In the genomic region with DNA sequence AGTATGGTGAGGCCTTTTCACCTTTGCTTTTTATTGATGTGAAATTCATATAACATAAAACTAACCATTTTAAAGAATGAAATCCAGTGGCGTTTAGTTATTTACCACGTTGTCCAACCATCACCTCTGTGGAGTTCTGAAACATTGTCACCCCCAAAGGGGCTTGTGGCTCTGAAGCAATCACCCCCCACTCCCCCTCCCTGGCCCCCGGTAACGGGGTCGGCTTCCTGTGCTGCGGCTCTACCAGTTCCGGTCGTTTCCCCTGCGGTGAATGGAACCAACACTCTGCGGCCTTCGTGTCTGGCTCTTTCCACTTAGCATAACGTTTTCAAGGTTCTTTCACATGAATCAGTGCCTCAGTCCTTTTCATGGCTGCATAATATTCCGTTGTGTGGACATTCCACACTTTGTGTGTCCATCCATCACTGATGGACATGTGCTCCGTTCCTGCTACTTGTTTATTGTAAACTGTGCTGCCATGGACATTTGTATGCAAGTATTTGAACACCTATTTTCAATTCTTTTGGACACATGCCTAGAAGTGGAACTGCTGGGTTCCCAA, we compare ENCODE assay signal across 1 cellular context.
A peak's percentile ranks its signal among the peaks of the same experiment; 100 is the strongest.
TF ChIP-seq lines count a peak whose summit lies in the region.

No MANE protein-coding gene starts in this region.

TF ChIP-seq in HEK293, 187 proteins besides CTCF, POLR2A, EP300 and RAD21 (continued from another document):
- TF ChIP-seq, protein P1, sequence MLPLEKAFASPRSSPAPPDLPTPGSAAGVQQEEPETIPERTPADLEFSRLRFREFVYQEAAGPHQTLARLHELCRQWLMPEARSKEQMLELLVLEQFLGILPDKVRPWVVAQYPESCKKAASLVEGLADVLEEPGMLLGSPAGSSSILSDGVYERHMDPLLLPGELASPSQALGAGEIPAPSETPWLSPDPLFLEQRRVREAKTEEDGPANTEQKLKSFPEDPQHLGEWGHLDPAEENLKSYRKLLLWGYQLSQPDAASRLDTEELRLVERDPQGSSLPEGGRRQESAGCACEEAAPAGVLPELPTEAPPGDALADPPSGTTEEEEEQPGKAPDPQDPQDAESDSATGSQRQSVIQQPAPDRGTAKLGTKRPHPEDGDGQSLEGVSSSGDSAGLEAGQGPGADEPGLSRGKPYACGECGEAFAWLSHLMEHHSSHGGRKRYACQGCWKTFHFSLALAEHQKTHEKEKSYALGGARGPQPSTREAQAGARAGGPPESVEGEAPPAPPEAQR (tag by site-specific recombination; IDR thresholded peaks at IDR 0.05) = no peak
- TF ChIP-seq, protein P2, sequence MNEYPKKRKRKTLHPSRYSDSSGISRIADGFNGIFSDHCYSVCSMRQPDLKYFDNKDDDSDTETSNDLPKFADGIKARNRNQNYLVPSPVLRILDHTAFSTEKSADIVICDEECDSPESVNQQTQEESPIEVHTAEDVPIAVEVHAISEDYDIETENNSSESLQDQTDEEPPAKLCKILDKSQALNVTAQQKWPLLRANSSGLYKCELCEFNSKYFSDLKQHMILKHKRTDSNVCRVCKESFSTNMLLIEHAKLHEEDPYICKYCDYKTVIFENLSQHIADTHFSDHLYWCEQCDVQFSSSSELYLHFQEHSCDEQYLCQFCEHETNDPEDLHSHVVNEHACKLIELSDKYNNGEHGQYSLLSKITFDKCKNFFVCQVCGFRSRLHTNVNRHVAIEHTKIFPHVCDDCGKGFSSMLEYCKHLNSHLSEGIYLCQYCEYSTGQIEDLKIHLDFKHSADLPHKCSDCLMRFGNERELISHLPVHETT (tag by site-specific recombination; IDR thresholded peaks at IDR 0.05) = peak; percentile 52; the same call in 1 of the 2 replicates
- TF ChIP-seq ZFHX2 (tag by site-specific recombination; conservative IDR thresholded peaks at IDR 0.05) (no peak), ZNF548 (tag by site-specific recombination; IDR thresholded peaks at IDR 0.05) (no peak; the same call in 1 of the 2 replicates), ZNF114 (tag by site-specific recombination; IDR thresholded peaks at IDR 0.05) (no peak), ZNF202 (tag by site-specific recombination; IDR thresholded peaks at IDR 0.05; ENCODE audit: borderline replicate concordance) (no peak), SETDB1 (IDR thresholded peaks at IDR 0.05; ENCODE audit: insufficient read length, low read length) (no peak), ZNF391 (tag by site-specific recombination; IDR thresholded peaks at IDR 0.05; ENCODE audit: borderline replicate concordance, low read depth) (no peak), ZNF555 (tag by site-specific recombination; conservative IDR thresholded peaks at IDR 0.05) (no peak), ZFP69B (tag by site-specific recombination; IDR thresholded peaks at IDR 0.05) (no peak), KLF1 (tag by site-specific recombination; IDR thresholded peaks at IDR 0.05) (no peak), ZNF585B (tag by site-specific recombination; IDR thresholded peaks at IDR 0.05) (no peak), KLF16 (tag by site-specific recombination; IDR thresholded peaks at IDR 0.05) (no peak), ZNF629 (tag by site-specific recombination; IDR thresholded peaks at IDR 0.05) (no peak; the same call in 1 of the 2 replicates), ZNF292 (tag by site-specific recombination; IDR thresholded peaks at IDR 0.05; ENCODE audit: borderline replicate concordance, low read depth) (no peak), ZNF221 (tag by site-specific recombination; IDR thresholded peaks at IDR 0.05; ENCODE audit: borderline replicate concordance) (no peak), ZNF146 (tag by site-specific recombination; IDR thresholded peaks at IDR 0.05) (peak; percentile 100), ZNF433 (tag by site-specific recombination; IDR thresholded peaks at IDR 0.05; ENCODE audit: low read depth) (no peak), EGR2 (tag by site-specific recombination; IDR thresholded peaks at IDR 0.05; ENCODE audit: low read depth) (no peak), ZNF76 (tag by site-specific recombination; IDR thresholded peaks at IDR 0.05; ENCODE audit: borderline replicate concordance, low read depth) (no peak), ZBTB7A (tag by site-specific recombination; IDR thresholded peaks at IDR 0.05; ENCODE audit: low read depth) (no peak), GFI1B (tag by site-specific recombination; IDR thresholded peaks at IDR 0.05) (no peak), ZNF155 (tag by site-specific recombination; IDR thresholded peaks at IDR 0.05) (no peak), ZNF175 (tag by site-specific recombination; IDR thresholded peaks at IDR 0.05) (no peak), ZNF174 (tag by site-specific recombination; IDR thresholded peaks at IDR 0.05) (no peak), ZNF24 (tag by site-specific recombination; IDR thresholded peaks at IDR 0.05) (peak; percentile 57; the same call in 1 of the 2 replicates), ZNF677 (tag by site-specific recombination; IDR thresholded peaks at IDR 0.05) (no peak), ZNF184 (tag by site-specific recombination; IDR thresholded peaks at IDR 0.05) (no peak), PRDM1 (tag by site-specific recombination; IDR thresholded peaks at IDR 0.05) (no peak), ZIC2 (tag by site-specific recombination; IDR thresholded peaks at IDR 0.05) (no peak), ZNF785 (tag by site-specific recombination; IDR thresholded peaks at IDR 0.05) (no peak), SCRT1 (tag by site-specific recombination; IDR thresholded peaks at IDR 0.05; ENCODE audit: borderline replicate concordance) (no peak), ZNF654 (tag by site-specific recombination; IDR thresholded peaks at IDR 0.05; ENCODE audit: low read depth) (no peak)
- TF ChIP-seq, protein P3, sequence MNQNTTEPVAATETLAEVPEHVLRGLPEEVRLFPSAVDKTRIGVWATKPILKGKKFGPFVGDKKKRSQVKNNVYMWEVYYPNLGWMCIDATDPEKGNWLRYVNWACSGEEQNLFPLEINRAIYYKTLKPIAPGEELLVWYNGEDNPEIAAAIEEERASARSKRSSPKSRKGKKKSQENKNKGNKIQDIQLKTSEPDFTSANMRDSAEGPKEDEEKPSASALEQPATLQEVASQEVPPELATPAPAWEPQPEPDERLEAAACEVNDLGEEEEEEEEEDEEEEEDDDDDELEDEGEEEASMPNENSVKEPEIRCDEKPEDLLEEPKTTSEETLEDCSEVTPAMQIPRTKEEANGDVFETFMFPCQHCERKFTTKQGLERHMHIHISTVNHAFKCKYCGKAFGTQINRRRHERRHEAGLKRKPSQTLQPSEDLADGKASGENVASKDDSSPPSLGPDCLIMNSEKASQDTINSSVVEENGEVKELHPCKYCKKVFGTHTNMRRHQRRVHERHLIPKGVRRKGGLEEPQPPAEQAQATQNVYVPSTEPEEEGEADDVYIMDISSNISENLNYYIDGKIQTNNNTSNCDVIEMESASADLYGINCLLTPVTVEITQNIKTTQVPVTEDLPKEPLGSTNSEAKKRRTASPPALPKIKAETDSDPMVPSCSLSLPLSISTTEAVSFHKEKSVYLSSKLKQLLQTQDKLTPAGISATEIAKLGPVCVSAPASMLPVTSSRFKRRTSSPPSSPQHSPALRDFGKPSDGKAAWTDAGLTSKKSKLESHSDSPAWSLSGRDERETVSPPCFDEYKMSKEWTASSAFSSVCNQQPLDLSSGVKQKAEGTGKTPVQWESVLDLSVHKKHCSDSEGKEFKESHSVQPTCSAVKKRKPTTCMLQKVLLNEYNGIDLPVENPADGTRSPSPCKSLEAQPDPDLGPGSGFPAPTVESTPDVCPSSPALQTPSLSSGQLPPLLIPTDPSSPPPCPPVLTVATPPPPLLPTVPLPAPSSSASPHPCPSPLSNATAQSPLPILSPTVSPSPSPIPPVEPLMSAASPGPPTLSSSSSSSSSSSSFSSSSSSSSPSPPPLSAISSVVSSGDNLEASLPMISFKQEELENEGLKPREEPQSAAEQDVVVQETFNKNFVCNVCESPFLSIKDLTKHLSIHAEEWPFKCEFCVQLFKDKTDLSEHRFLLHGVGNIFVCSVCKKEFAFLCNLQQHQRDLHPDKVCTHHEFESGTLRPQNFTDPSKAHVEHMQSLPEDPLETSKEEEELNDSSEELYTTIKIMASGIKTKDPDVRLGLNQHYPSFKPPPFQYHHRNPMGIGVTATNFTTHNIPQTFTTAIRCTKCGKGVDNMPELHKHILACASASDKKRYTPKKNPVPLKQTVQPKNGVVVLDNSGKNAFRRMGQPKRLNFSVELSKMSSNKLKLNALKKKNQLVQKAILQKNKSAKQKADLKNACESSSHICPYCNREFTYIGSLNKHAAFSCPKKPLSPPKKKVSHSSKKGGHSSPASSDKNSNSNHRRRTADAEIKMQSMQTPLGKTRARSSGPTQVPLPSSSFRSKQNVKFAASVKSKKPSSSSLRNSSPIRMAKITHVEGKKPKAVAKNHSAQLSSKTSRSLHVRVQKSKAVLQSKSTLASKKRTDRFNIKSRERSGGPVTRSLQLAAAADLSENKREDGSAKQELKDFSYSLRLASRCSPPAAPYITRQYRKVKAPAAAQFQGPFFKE (tag by site-specific recombination; IDR thresholded peaks at IDR 0.05; ENCODE audit: borderline replicate concordance) = no peak
- TF ChIP-seq, protein P4, sequence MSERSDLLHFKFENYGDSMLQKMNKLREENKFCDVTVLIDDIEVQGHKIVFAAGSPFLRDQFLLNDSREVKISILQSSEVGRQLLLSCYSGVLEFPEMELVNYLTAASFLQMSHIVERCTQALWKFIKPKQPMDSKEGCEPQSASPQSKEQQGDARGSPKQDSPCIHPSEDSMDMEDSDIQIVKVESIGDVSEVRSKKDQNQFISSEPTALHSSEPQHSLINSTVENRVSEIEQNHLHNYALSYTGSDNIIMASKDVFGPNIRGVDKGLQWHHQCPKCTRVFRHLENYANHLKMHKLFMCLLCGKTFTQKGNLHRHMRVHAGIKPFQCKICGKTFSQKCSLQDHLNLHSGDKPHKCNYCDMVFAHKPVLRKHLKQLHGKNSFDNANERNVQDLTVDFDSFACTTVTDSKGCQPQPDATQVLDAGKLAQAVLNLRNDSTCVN (tag by site-specific recombination; optimal IDR thresholded peaks at IDR 0.05) = no peak
- TF ChIP-seq, protein P5, sequence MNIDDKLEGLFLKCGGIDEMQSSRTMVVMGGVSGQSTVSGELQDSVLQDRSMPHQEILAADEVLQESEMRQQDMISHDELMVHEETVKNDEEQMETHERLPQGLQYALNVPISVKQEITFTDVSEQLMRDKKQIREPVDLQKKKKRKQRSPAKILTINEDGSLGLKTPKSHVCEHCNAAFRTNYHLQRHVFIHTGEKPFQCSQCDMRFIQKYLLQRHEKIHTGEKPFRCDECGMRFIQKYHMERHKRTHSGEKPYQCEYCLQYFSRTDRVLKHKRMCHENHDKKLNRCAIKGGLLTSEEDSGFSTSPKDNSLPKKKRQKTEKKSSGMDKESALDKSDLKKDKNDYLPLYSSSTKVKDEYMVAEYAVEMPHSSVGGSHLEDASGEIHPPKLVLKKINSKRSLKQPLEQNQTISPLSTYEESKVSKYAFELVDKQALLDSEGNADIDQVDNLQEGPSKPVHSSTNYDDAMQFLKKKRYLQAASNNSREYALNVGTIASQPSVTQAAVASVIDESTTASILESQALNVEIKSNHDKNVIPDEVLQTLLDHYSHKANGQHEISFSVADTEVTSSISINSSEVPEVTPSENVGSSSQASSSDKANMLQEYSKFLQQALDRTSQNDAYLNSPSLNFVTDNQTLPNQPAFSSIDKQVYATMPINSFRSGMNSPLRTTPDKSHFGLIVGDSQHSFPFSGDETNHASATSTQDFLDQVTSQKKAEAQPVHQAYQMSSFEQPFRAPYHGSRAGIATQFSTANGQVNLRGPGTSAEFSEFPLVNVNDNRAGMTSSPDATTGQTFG (tag by site-specific recombination; IDR thresholded peaks at IDR 0.05; ENCODE audit: borderline replicate concordance) = no peak
- TF ChIP-seq, protein P6, sequence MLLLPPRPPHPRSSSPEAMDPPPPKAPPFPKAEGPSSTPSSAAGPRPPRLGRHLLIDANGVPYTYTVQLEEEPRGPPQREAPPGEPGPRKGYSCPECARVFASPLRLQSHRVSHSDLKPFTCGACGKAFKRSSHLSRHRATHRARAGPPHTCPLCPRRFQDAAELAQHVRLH (tag by site-specific recombination; IDR thresholded peaks at IDR 0.05) = peak; percentile 88
- TF ChIP-seq, protein P7, sequence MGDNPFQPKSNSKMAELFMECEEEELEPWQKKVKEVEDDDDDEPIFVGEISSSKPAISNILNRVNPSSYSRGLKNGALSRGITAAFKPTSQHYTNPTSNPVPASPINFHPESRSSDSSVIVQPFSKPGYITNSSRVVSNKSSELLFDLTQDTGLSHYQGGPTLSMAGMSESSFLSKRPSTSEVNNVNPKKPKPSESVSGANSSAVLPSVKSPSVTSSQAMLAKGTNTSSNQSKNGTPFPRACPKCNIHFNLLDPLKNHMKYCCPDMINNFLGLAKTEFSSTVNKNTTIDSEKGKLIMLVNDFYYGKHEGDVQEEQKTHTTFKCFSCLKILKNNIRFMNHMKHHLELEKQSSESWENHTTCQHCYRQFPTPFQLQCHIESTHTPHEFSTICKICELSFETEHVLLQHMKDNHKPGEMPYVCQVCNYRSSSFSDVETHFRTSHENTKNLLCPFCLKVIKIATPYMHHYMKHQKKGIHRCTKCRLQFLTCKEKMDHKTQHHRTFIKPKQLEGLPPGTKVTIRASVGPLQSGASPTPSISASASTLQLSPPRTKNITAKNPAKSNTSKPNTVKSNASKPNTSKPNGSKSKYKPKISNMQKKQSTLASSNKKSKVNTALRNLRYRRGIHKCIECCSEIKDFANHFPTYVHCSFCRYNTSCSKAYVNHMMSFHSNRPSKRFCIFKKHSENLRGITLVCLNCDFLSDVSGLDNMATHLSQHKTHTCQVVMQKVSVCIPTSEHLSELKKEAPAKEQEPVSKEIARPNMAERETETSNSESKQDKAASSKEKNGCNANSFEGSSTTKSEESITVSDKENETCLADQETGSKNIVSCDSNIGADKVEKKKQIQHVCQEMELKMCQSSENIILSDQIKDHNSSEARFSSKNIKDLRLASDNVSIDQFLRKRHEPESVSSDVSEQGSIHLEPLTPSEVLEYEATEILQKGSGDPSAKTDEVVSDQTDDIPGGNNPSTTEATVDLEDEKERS (tag by site-specific recombination; IDR thresholded peaks at IDR 0.05) = peak; percentile 30; the same call in 1 of the 2 replicates
